ENCODE assay signal across 31 cellular contexts in the genomic region with DNA sequence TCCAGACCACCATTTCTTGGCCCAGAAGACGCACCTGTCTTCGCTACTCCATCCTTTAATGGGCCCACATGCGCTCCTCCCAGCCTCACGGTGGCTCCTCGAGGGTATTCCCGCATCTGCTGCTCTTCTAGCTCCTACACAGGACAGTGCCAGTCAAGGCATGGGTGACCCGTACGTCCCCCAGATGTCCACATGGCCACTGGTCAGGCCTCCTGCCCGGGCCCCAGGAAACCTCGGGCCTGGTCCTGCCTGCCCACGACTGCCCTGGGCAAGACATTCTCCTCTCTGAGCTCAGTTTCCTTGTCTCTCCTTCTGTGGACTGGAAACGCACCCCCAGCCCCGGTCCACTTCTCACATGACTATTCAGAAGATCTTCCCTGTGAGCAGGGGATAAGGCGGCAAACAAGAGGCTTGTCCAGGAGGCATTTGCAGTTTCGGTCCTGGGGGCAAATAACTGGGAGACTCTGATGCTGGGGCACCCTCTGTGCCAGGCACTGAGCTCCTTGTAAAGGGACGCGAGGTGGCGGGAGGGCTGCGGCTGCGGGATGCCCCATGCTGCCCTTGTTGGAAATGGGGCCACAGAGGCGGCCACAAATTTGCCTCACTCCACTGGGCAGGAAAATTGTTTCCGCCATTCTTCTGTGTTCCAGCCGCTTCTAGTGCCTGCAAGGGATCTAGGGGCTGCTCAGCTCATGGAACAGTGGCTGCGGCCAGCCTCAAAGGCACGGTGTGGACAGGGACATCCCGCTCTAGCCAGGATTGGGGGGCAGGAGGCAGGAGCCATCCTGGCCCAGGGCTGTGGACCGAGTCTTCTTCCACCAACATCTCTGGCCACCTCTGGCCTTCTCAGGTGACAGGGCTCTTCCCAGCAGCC. TPM values are rescaled to one million over a fixed set of nuclear protein-coding genes. Genes with fewer than 3 reads are reported as not detected.
DNase-seq lines count a peak whose midpoint lies in the region; ATAC-seq and TF ChIP-seq lines count a peak whose summit lies in the region.
"Had no signal": no experiment of that assay in that cellular context is flagged by ENCODE, and none has a peak within 500 bp of the region (broad histone marks: within the 10 kb centered on the region; RNA-seq: fewer than 3 reads in every experiment).

No MANE protein-coding gene starts in this region.

- peaks cover under 1% of the 10 kb centered on the region; the same call in 1 of the 2 replicates for H3K4me1 ChIP-seq in BE2C
- no peaks in the 10 kb centered on the region for H3K4me1 ChIP-seq in IMR-90 (ENCODE audit: control insufficient read depth, insufficient read depth, low read length)
- H3K4me1 ChIP-seq: esophagus squamous epithelium, foreskin keratinocyte, psoas muscle had no signal

- no peaks in the 10 kb centered on the region for H3K4me1 Mint-ChIP-seq in endothelial cell (ENCODE audit: unreplicated experiment)
- H3K4me1 Mint-ChIP-seq: activated B cell treated with CpG ODN at 0.5 μM for 24 hours; activated CD4-positive, alpha-beta T cell treated with anti-CD3 and anti-CD28 coated beads, Interleukin-2, amount 10 ng/mL, durations not matched to agents 7 days and 5 days; B cell; stimulated activated naive B cell treated with anti-CD40 and anti-IgM and Interleukin-4, amounts not matched to agents 10 μg/mL and 1 μg/mL and 100 μg/mL, for 72 hours had no signal

- H3K14ac ChIP-seq in IMR-90 (replicated peaks; ENCODE audit: low read depth, low read length), result no peak overlapping the region

- no peak overlapping the region for H2BK5ac ChIP-seq in IMR-90 (ENCODE audit: low read depth, low read length, poor library complexity, severe bottlenecking)

- POLR2A ChIA-PET in IMR-90 (lab: Charles Lee; ENCODE audit: unreplicated experiment), result no interaction called here

- H3K23ac ChIP-seq in IMR-90 (ENCODE audit: low read depth, low read length), result no peak overlapping the region

- intact Hi-C loops in IMR-90 (cut with micrococcal nuclease) (no loop called here), cardiac septum (cut with DNase I) (no loop called here)

- no peak overlapping the region for H3K56ac ChIP-seq in IMR-90 (ENCODE audit: extremely low read depth, insufficient read depth, low read length)

- H3K36me3 ChIP-seq in BE2C (no peaks in the 10 kb centered on the region), IMR-90 (ENCODE audit: control insufficient read depth, insufficient read depth, low read length) (no peaks in the 10 kb centered on the region)
- H3K36me3 ChIP-seq: esophagus squamous epithelium had no signal

- BruUV-seq in IMR-90 (replicated peaks; lab: Mats Ljungman, UMichigan), result no TSS peak

- no peak overlapping the region for H4K91ac ChIP-seq in IMR-90 (ENCODE audit: insufficient read depth, low read depth, low read length)

- peaks cover 4% of the 10 kb centered on the region for H3K36me3 Mint-ChIP-seq in endothelial cell (ENCODE audit: low read depth, unreplicated experiment)
- H3K36me3 Mint-ChIP-seq: stimulated activated naive B cell treated with anti-CD40 and anti-IgM and Interleukin-4, amounts not matched to agents 10 μg/mL and 1 μg/mL and 100 μg/mL, for 72 hours; type B pancreatic cell had no signal

- no peaks in the 10 kb centered on the region for H3K9me3 Mint-ChIP-seq in endothelial cell (ENCODE audit: unreplicated experiment)
- H3K9me3 Mint-ChIP-seq: activated B cell treated with CpG ODN at 0.5 μM for 24 hours; activated CD4-positive, alpha-beta T cell treated with anti-CD3 and anti-CD28 coated beads, Interleukin-2, amount 10 ng/mL, durations not matched to agents 7 days and 5 days; activated T-cell treated with anti-CD3 and anti-CD28 coated beads, Interleukin-2, amount 50 U/mL, for 24 hours; stimulated activated naive B cell treated with anti-CD40 and anti-IgM and Interleukin-4, amounts not matched to agents 10 μg/mL and 1 μg/mL and 100 μg/mL, for 72 hours; type B pancreatic cell had no signal

- H4K20me1 ChIP-seq in IMR-90 (ENCODE audit: insufficient read depth, low read length), result no peaks in the 10 kb centered on the region; the same call in 1 of the 2 replicates

- H3K4me2 ChIP-seq in IMR-90 (ENCODE audit: low read depth, low read length), result no peak overlapping the region
- H3K4me2 ChIP-seq: SK-N-SH had no signal

- no peak overlapping the region for H4K5ac ChIP-seq in IMR-90 (ENCODE audit: low read depth, low read length)

- in situ Hi-C loops in IMR-90 (cut with MboI; ENCODE audit: low sequenced_read_pairs), result no loop called here

- no peak overlapping the region for H4K8ac ChIP-seq in IMR-90 (ENCODE audit: low read depth in 2 of 2, low read length in 2 of 2)

- TF ChIP-seq CTCF in BE2C (IDR thresholded peaks at IDR 0.05; ENCODE audit: low read depth, low read length) (no peak), IMR-90 (conservative IDR thresholded peaks at IDR 0.05; ENCODE audit: low read depth, low read length) (no peak), endothelial cell (IDR thresholded peaks at IDR 0.05; ENCODE audit: unreplicated experiment) (no peak)

- DNase-seq in BE2C (peak; percentile 4), IMR-90 (no peak), cardiac septum (ENCODE audit: low spot score) (peak; percentile 33), mesenteric fat pad (ENCODE audit: low spot score) (peak; percentile 87), NCI-H1694 (lab: John Stamatoyannopoulos, UW) (no peak), NCI-H345 (lab: John Stamatoyannopoulos, UW) (no peak), endothelial cell (ENCODE audit: low spot score) (no peak)
- DNase-seq: ACHN; activated B cell treated with CpG ODN at 0.5 μM for 24 hours; activated CD4-positive, alpha-beta T cell treated with anti-CD3 and anti-CD28 coated beads, Interleukin-2, amount 10 ng/mL, durations not matched to agents 7 days and 5 days; activated gamma-delta T cell treated with Interleukin-2 at 50 U/mL for 16 hours; activated T-cell treated with anti-CD3 and anti-CD28 coated beads, Interleukin-2, amount 50 U/mL, for 24 hours; central memory CD4-positive, alpha-beta T cell; EL; esophagus squamous epithelium; foreskin keratinocyte; kidney glomerular epithelial cell; mesenchymal stem cell; NCI-H1092; NCI-H187; RPMI8226; stimulated activated naive B cell treated with anti-CD40 and anti-IgM and Interleukin-4, amounts not matched to agents 10 μg/mL and 1 μg/mL and 100 μg/mL, for 72 hours; substantia nigra had no signal

- no peak overlapping the region for H3K4me3 Mint-ChIP-seq in endothelial cell (ENCODE audit: unreplicated experiment)
- H3K4me3 Mint-ChIP-seq: activated B cell treated with CpG ODN at 0.5 μM for 24 hours; activated CD4-positive, alpha-beta T cell treated with anti-CD3 and anti-CD28 coated beads, Interleukin-2, amount 10 ng/mL, durations not matched to agents 7 days and 5 days; activated T-cell treated with anti-CD3 and anti-CD28 coated beads, Interleukin-2, amount 50 U/mL, for 24 hours; B cell; stimulated activated naive B cell treated with anti-CD40 and anti-IgM and Interleukin-4, amounts not matched to agents 10 μg/mL and 1 μg/mL and 100 μg/mL, for 72 hours; type B pancreatic cell had no signal

- dilution Hi-C loops in IMR-90 (cut with HindIII; ENCODE audit: low sequenced_read_pairs, unreplicated experiment), result no loop called here

- H2AFZ ChIP-seq in IMR-90 (replicated peaks; ENCODE audit: low read length, poor library complexity), result peak overlapping the region; percentile 11

- no peak overlapping the region for H3K27ac ChIP-seq in IMR-90 (ENCODE audit: insufficient read depth, low read length)
- H3K27ac ChIP-seq: esophagus squamous epithelium, foreskin keratinocyte, psoas muscle, skin epidermis had no signal

- H3K27ac Mint-ChIP-seq in endothelial cell (ENCODE audit: unreplicated experiment), result no peak overlapping the region
- H3K27ac Mint-ChIP-seq: activated B cell treated with CpG ODN at 0.5 μM for 24 hours; activated CD4-positive, alpha-beta T cell treated with anti-CD3 and anti-CD28 coated beads, Interleukin-2, amount 10 ng/mL, durations not matched to agents 7 days and 5 days; activated T-cell treated with anti-CD3 and anti-CD28 coated beads, Interleukin-2, amount 50 U/mL, for 24 hours; B cell; stimulated activated naive B cell treated with anti-CD40 and anti-IgM and Interleukin-4, amounts not matched to agents 10 μg/mL and 1 μg/mL and 100 μg/mL, for 72 hours; type B pancreatic cell had no signal

- no peak for ATAC-seq in IMR-90 (ENCODE audit: low read depth)
- ATAC-seq in GM21786 (IDR thresholded peaks at IDR 0.05; ENCODE audit: unreplicated experiment), result no peak
- ATAC-seq: foreskin keratinocyte; K562; psoas muscle; stimulated activated naive B cell treated with anti-CD40 and anti-IgM and Interleukin-4, amounts not matched to agents 10 μg/mL and 1 μg/mL and 100 μg/mL, for 72 hours had no signal

- H2AK5ac ChIP-seq in IMR-90 (ENCODE audit: low read depth, low read length), result no peak overlapping the region

- H3K79me1 ChIP-seq in IMR-90 (ENCODE audit: low read depth in 1 of 2, low read length in 2 of 2), result no peaks in the 10 kb centered on the region

- no peak overlapping the region for H2BK15ac ChIP-seq in IMR-90 (ENCODE audit: low read depth, low read length)

- H3K4ac ChIP-seq in IMR-90 (ENCODE audit: low read depth, low read length), result no peak overlapping the region

- H2AK9ac ChIP-seq in IMR-90 (replicated peaks; ENCODE audit: low read depth, low read length, poor library complexity), result no peak overlapping the region

- H3K27me3 ChIP-seq in BE2C, result no peaks in the 10 kb centered on the region
- peaks cover 64% of the 10 kb centered on the region for H3K27me3 ChIP-seq in IMR-90 (ENCODE audit: control insufficient read depth, insufficient read depth, low read length)

- H2BK120ac ChIP-seq in IMR-90 (ENCODE audit: low read depth, low read length), result no peak overlapping the region

- H3K4me3 ChIP-seq in BE2C (ENCODE audit: low read depth, low read length) (no peak overlapping the region), IMR-90 (ENCODE audit: insufficient read depth, low read depth, low read length) (no peak overlapping the region)
- H3K4me3 ChIP-seq: esophagus squamous epithelium, K562, psoas muscle, skin epidermis had no signal

- H3K9me1 ChIP-seq in IMR-90 (ENCODE audit: insufficient read depth, low read length), result no peaks in the 10 kb centered on the region

- no peaks in the 10 kb centered on the region for H3K9me3 ChIP-seq in BE2C
- H3K9me3 ChIP-seq in IMR-90 (ENCODE audit: control insufficient read depth, insufficient read depth, low read length), result no peaks in the 10 kb centered on the region
- H3K9me3 ChIP-seq: esophagus squamous epithelium, psoas muscle, SK-N-SH had no signal

- TF ChIP-seq RAD21 in IMR-90 (IDR thresholded peaks at IDR 0.05; ENCODE audit: low read length), result no peak

- no peak overlapping the region for H3K9ac ChIP-seq in IMR-90 (ENCODE audit: low read depth, low read length)
- H3K9ac ChIP-seq: SK-N-SH had no signal

- H3K27me3 Mint-ChIP-seq in endothelial cell (ENCODE audit: unreplicated experiment), result peaks cover 6% of the 10 kb centered on the region

- H3K18ac ChIP-seq in IMR-90 (ENCODE audit: low read depth, low read length), result no peak overlapping the region

- H2BK20ac ChIP-seq in IMR-90 (ENCODE audit: low read depth, low read length), result no peak overlapping the region

- CTCF ChIA-PET in IMR-90 (lab: Yijun Ruan, JAX), result no interaction called here

- WGBS in IMR-90 (ENCODE audit: extremely low coverage in 2 of 2, insufficient read length in 1 of 2), 2 experiments, result 74% methylated on average over 20 of the region's 27 CpGs; no CpG with 5 or more reads in 1 of the 2 experiments

- TF ChIP-seq POLR2A in IMR-90 (IDR thresholded peaks at IDR 0.05; ENCODE audit: low read depth, low read length), result no peak

RNA-seq across cellular contexts. Expression of a gene that starts 6.8 kb away (rescaled TPM):
- 178 TPM for polyA plus RNA-seq in BE2C (2012; ENCODE audit: insufficient read depth, insufficient read length, low read depth)
- 0.18 and 0.28 TPM in 2 replicates for total RNA-seq in IMR-90 (2012; rRNA removed)
- 0.99 and 1.2 TPM in 2 replicates for polyA plus RNA-seq in IMR-90 (2012; rRNA removed)
- 1.5 and 1.6 TPM in 2 replicates for polyA plus RNA-seq in IMR-90 (2012; cell fraction: cytosol; rRNA removed)
- 4.0 and 6.6 TPM in 2 replicates for polyA plus RNA-seq in IMR-90 (2012; cell fraction: nucleus; rRNA removed; ENCODE audit: low replicate concordance)
- 1.2 TPM for total RNA-seq in cardiac septum
- total RNA-seq in mesenteric fat pad, result 2.2 TPM
- total RNA-seq in endothelial cell (ENCODE audit: unreplicated experiment), result 1.6 TPM
- total RNA-seq: activated B cell treated with CpG ODN at 0.5 μM for 24 hours, B cell, myocyte had no signal

Comparison
In these comparisons a context has a peak if more than half of its experiments do, and no peak if none do; other contexts are left out.
1. DNase-seq: peak in BE2C (single experiment), cardiac septum (single experiment) and mesenteric fat pad (single experiment); none in IMR-90 (single experiment), NCI-H1694 (single experiment), NCI-H345 (single experiment) and endothelial cell (single experiment).